ENCODE assay signal across 9 cellular contexts in the genomic region with DNA sequence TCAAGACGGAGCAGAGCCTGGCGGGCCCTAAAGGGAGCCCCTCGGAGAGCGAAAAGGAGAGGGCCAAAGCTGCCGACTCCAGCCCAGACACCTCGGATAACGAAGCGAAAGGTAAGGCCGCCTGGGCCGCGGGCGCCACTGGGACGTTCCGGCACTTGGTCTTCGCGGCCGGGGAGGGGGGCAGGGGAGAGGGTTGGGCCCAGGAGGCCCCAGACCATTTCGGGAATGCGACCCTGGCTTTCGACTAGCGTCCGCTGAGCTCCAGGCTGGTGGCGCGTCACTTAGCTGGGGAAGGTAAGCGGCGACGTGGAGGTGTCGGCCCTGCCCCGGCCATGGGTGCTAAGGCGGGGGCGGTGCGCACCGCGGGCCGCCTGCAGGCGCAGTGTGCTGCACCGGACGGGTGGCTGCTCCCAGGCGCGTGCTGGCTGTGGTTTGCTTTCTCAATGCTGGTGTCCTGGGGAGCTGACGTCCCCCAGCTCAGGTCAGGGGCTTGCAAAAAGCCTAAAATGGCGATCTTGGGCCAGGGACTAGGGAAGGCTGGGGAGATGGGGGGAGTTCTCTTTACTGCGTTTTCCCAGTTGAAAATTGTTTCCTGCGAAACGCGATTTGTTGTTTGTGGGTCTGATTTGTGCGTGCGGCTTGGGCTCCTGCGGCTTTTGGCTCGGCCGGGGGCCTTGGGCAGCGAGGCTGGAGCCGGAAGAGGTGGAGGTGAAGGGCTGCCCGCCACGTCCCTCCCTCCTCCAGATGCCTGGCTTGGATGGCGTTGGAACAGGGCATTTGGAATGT. TPM values are rescaled to one million over a fixed set of nuclear protein-coding genes. Genes with fewer than 3 reads are reported as not detected.
DNase-seq lines count a peak whose midpoint lies in the region; ATAC-seq and TF ChIP-seq lines count a peak whose summit lies in the region.
"Had no signal": no experiment of that assay in that cellular context is flagged by ENCODE, and none has a peak within 500 bp of the region (broad histone marks: within the 10 kb centered on the region; RNA-seq: fewer than 3 reads in every experiment).

No MANE protein-coding gene starts in this region.

- intact Hi-C loops in activated CD4-positive, alpha-beta T cell treated with anti-CD3 and anti-CD28 coated beads for 36 hours (cut with DNase I, micrococcal nuclease), result loop anchor here (1.0 to 5.0 kb wide), 4 partner anchors 205 to 228 kb away; no protein-coding TSS in a partner anchor

- peaks cover 83% of the 10 kb centered on the region for H3K27me3 Mint-ChIP-seq in activated CD4-positive, alpha-beta T cell treated with anti-CD3 and anti-CD28 coated beads for 36 hours
- peaks cover 82 to 95% of the 10 kb centered on the region in 2 donors for H3K27me3 Mint-ChIP-seq in stimulated activated naive B cell treated with anti-CD40 and anti-IgM and Interleukin-4, amounts not matched to agents 10 μg/mL and 1 μg/mL and 100 μg/mL, for 72 hours

- H3K36me3 ChIP-seq in SK-N-SH (replicated peaks in 1 of 2; ENCODE audit: control insufficient read depth in 1 of 2, insufficient read depth in 2 of 2, low read length in 1 of 2) (no peaks in the 10 kb centered on the region), iPS-15b (ENCODE audit: control insufficient read depth, insufficient read depth, low read length) (no peaks in the 10 kb centered on the region)
- H3K36me3 ChIP-seq: heart left ventricle had no signal

- POLR2A ChIA-PET in activated CD4-positive, alpha-beta T cell treated with anti-CD3 and anti-CD28 coated beads for 36 hours (lab: Charles Lee), result interaction anchor here (0.6 kb wide), 1 partner anchor 75 kb away, joined by 3 read pairs; no protein-coding TSS in a partner anchor
- POLR2A ChIA-PET in SK-N-SH (lab: Yijun Ruan, JAX), result interaction anchor here (1.1 kb wide), 1 partner anchor 230 kb away, joined by 3 read pairs; no protein-coding TSS in a partner anchor

- H3K4me1 ChIP-seq in SK-N-SH (ENCODE audit: control insufficient read depth in 1 of 2, insufficient read depth in 2 of 2, low read depth in 1 of 2, low read length in 1 of 2), result peaks cover 0 to 12% of the 10 kb centered on the region in 2 experiments; a peak in 1 of 4 replicates
- H3K4me1 ChIP-seq in iPS-15b (ENCODE audit: control insufficient read depth, insufficient read depth, low read length), result no peaks in the 10 kb centered on the region

- H4K20me1 ChIP-seq in SK-N-SH (ENCODE audit: insufficient read depth), result no peaks in the 10 kb centered on the region

- no peak overlapping the region for H2AFZ ChIP-seq in SK-N-SH (ENCODE audit: low read depth)

- peaks cover 3% of the 10 kb centered on the region for H3F3A ChIP-seq in SK-N-SH (replicated peaks; ENCODE audit: insufficient read depth)

- H3K9me3 ChIP-seq in SK-N-SH (no peaks in the 10 kb centered on the region), iPS-15b (ENCODE audit: control insufficient read depth, insufficient read depth, low read length) (no peaks in the 10 kb centered on the region)
- H3K9me3 ChIP-seq: heart left ventricle had no signal

- no peak overlapping the region for H3K9ac ChIP-seq in SK-N-SH
- no peak overlapping the region for H3K9ac ChIP-seq in iPS-15b (ENCODE audit: low read depth, low read length)

- TF ChIP-seq CTCF in SK-N-SH (IDR thresholded peaks at IDR 0.05), result no peak

- H3K9me3 Mint-ChIP-seq in activated CD4-positive, alpha-beta T cell treated with anti-CD3 and anti-CD28 coated beads for 36 hours (ENCODE audit: low read depth), result no peaks in the 10 kb centered on the region
- peaks cover 0 to 2% of the 10 kb centered on the region in 2 donors for H3K9me3 Mint-ChIP-seq in stimulated activated naive B cell treated with anti-CD40 and anti-IgM and Interleukin-4, amounts not matched to agents 10 μg/mL and 1 μg/mL and 100 μg/mL, for 72 hours

- H3K4me3 ChIP-seq in SK-N-SH (ENCODE audit: low read depth in 2 of 2, low read length in 1 of 2), result peak overlapping the region; percentile 12 to 41; a peak in 2 of 4 replicates
- H3K4me3 ChIP-seq in iPS-15b (ENCODE audit: low read depth, low read length), result peak overlapping the region; percentile 26

- H3K27me3 ChIP-seq in SK-N-SH (ENCODE audit: insufficient read depth) (peaks cover 95% of the 10 kb centered on the region), iPS-15b (ENCODE audit: control insufficient read depth, insufficient read depth, low read length) (peaks cover 96% of the 10 kb centered on the region)

- no peak for TF ChIP-seq RAD21 in SK-N-SH (IDR thresholded peaks at IDR 0.05; ENCODE audit: low read length)

- 24% methylated on average over 22 of the region's 56 CpGs for WGBS in SK-N-SH (ENCODE audit: low lambda C conversion rate)

- no peak overlapping the region for H3K27ac Mint-ChIP-seq in activated CD4-positive, alpha-beta T cell treated with anti-CD3 and anti-CD28 coated beads for 36 hours
- peak overlapping the region; percentile 93 for H3K27ac Mint-ChIP-seq in stimulated activated naive B cell treated with anti-CD40 and anti-IgM and Interleukin-4, amounts not matched to agents 10 μg/mL and 1 μg/mL and 100 μg/mL, for 72 hours

- peaks cover 33% of the 10 kb centered on the region for H3K4me1 Mint-ChIP-seq in activated CD4-positive, alpha-beta T cell treated with anti-CD3 and anti-CD28 coated beads for 36 hours
- H3K4me1 Mint-ChIP-seq in stimulated activated naive B cell treated with anti-CD40 and anti-IgM and Interleukin-4, amounts not matched to agents 10 μg/mL and 1 μg/mL and 100 μg/mL, for 72 hours, result peaks cover 26 to 51% of the 10 kb centered on the region in 2 donors

- no peaks in the 10 kb centered on the region for H3K9me2 ChIP-seq in SK-N-SH

- TF ChIP-seq EP300 in SK-N-SH (IDR thresholded peaks at IDR 0.05; ENCODE audit: borderline replicate concordance in 1 of 2, low read depth in 1 of 2, low read length in 1 of 2), result no peak

- CTCF ChIA-PET in activated CD4-positive, alpha-beta T cell treated with anti-CD3 and anti-CD28 coated beads for 36 hours (lab: Charles Lee), result interaction anchor here (0.6 to 5.6 kb wide), 22 partner anchors 9 to 229 kb away, joined by 3 to 37 read pairs (median 5); partner anchors contain the start of genes HOXC11, HOXC5, HOXC8 and HOXC9
- CTCF ChIA-PET in SK-N-SH (lab: Yijun Ruan, JAX), result interaction anchor here (0.8 to 12.8 kb wide), 31 partner anchors 14 to 405 kb away, joined by 3 to 194 read pairs (median 6); partner anchors contain the start of genes HOTAIR, HOXC11, HOXC12 and HOXC5

- no peak for ATAC-seq in activated CD4-positive, alpha-beta T cell treated with anti-CD3 and anti-CD28 coated beads for 36 hours
- ATAC-seq in stimulated activated naive B cell treated with anti-CD40 and anti-IgM and Interleukin-4, amounts not matched to agents 10 μg/mL and 1 μg/mL and 100 μg/mL, for 72 hours (replicated peaks), result no peak
- no peak for ATAC-seq in HG03442 (IDR thresholded peaks at IDR 0.05; ENCODE audit: unreplicated experiment)
- ATAC-seq in GM19397 (IDR thresholded peaks at IDR 0.05; ENCODE audit: unreplicated experiment), result no peak

- no peaks in the 10 kb centered on the region for H3K36me3 Mint-ChIP-seq in activated CD4-positive, alpha-beta T cell treated with anti-CD3 and anti-CD28 coated beads for 36 hours (ENCODE audit: low read depth)
- peaks cover 5 to 11% of the 10 kb centered on the region in 2 donors for H3K36me3 Mint-ChIP-seq in stimulated activated naive B cell treated with anti-CD40 and anti-IgM and Interleukin-4, amounts not matched to agents 10 μg/mL and 1 μg/mL and 100 μg/mL, for 72 hours

- no peak overlapping the region for H3K27ac ChIP-seq in SK-N-SH (ENCODE audit: low read depth in 2 of 2, low read length in 1 of 2)
- H3K27ac ChIP-seq: heart left ventricle had no signal

- peak; percentile 53 for DNase-seq in activated CD4-positive, alpha-beta T cell treated with anti-CD3 and anti-CD28 coated beads for 36 hours
- DNase-seq in activated CD4-positive, alpha-beta T cell treated with anti-CD3 and anti-CD28 coated beads for 48 hours, result no peak
- DNase-seq in SK-N-SH, result peak; percentile 56
- DNase-seq in stimulated activated naive B cell treated with anti-CD40 and anti-IgM and Interleukin-4, amounts not matched to agents 10 μg/mL and 1 μg/mL and 100 μg/mL, for 72 hours, result no peak
- DNase-seq in NCI-H1436 treated with DMSO at 0.1 percent for 48 hours (lab: John Stamatoyannopoulos, UW), result no peak

- H3K4me3 Mint-ChIP-seq in activated CD4-positive, alpha-beta T cell treated with anti-CD3 and anti-CD28 coated beads for 36 hours, result no peak overlapping the region
- peak overlapping the region; percentile 53 to 68 for H3K4me3 Mint-ChIP-seq in stimulated activated naive B cell treated with anti-CD40 and anti-IgM and Interleukin-4, amounts not matched to agents 10 μg/mL and 1 μg/mL and 100 μg/mL, for 72 hours

- H3K4me2 ChIP-seq in SK-N-SH, result peak overlapping the region; percentile 95

- no peaks in the 10 kb centered on the region for H3K79me2 ChIP-seq in SK-N-SH (ENCODE audit: insufficient read depth)

TF ChIP-seq in SK-N-SH, 30 proteins besides CTCF, POLR2A, EP300 and RAD21:
- TF ChIP-seq FOXJ3 (CRISPR knock-in tag; IDR thresholded peaks at IDR 0.05) (no peak), EZH2phosphoT487 (IDR thresholded peaks at IDR 0.05; ENCODE audit: borderline replicate concordance, low read depth) (0 out of 2 replicates have a peak, but pooled peaks have one; percentile 26)

RNA-seq across cellular contexts. Expression of gene HOXC10, which starts 1.1 kb away (rescaled TPM):
- not detected for total RNA-seq in activated CD4-positive, alpha-beta T cell treated with anti-CD3 and anti-CD28 coated beads for 36 hours
- 0.03 and 0.08 TPM in 2 replicates for polyA plus RNA-seq in SK-N-SH (2012; rRNA removed)
- polyA plus RNA-seq in SK-N-SH (2012; cell fraction: cytosol; rRNA removed), result 0.04 TPM in 2 replicates
- not detected in 2 replicates for polyA plus RNA-seq in SK-N-SH (2012; cell fraction: nucleus; rRNA removed)
- total RNA-seq: heart left ventricle had no signal
- polyA plus RNA-seq: heart left ventricle had no signal

RNA-seq across cellular contexts. Expression of gene HOTAIR, which starts 11.3 kb away (rescaled TPM):
- total RNA-seq in activated CD4-positive, alpha-beta T cell treated with anti-CD3 and anti-CD28 coated beads for 36 hours, result not detected
- not detected in 2 replicates for polyA plus RNA-seq in SK-N-SH (2012; rRNA removed)
- 0.01 TPM in 2 replicates for polyA plus RNA-seq in SK-N-SH (2012; cell fraction: cytosol; rRNA removed)
- polyA plus RNA-seq in SK-N-SH (2012; cell fraction: nucleus; rRNA removed), result not detected in 2 replicates
- total RNA-seq: heart left ventricle had no signal
- polyA plus RNA-seq: heart left ventricle had no signal

RNA-seq across cellular contexts. Expression of gene HOXC11, which starts 13.2 kb away (rescaled TPM):
- not detected for total RNA-seq in activated CD4-positive, alpha-beta T cell treated with anti-CD3 and anti-CD28 coated beads for 36 hours
- polyA plus RNA-seq in SK-N-SH (2012; rRNA removed), result not detected in 2 replicates
- not detected in 2 replicates for polyA plus RNA-seq in SK-N-SH (2012; cell fraction: cytosol; rRNA removed)
- polyA plus RNA-seq in SK-N-SH (2012; cell fraction: nucleus; rRNA removed), result not detected in 2 replicates
- total RNA-seq: heart left ventricle had no signal
- polyA plus RNA-seq: heart left ventricle had no signal

RNA-seq across cellular contexts. Expression of gene HOXC9, which starts 13.9 kb away (rescaled TPM):
- not detected for total RNA-seq in activated CD4-positive, alpha-beta T cell treated with anti-CD3 and anti-CD28 coated beads for 36 hours
- polyA plus RNA-seq in SK-N-SH (2012; rRNA removed), result 1.2 and 1.9 TPM in 2 replicates
- polyA plus RNA-seq in SK-N-SH (2012; cell fraction: cytosol; rRNA removed), result 1.8 and 2.4 TPM in 2 replicates
- 1.0 and 1.1 TPM in 2 replicates for polyA plus RNA-seq in SK-N-SH (2012; cell fraction: nucleus; rRNA removed)
- total RNA-seq: heart left ventricle had no signal
- polyA plus RNA-seq: heart left ventricle had no signal

RNA-seq across cellular contexts. Expression of gene HOXC8, which starts 22.7 kb away (rescaled TPM):
- not detected for total RNA-seq in activated CD4-positive, alpha-beta T cell treated with anti-CD3 and anti-CD28 coated beads for 36 hours
- polyA plus RNA-seq in SK-N-SH (2012; rRNA removed), result 1.7 and 1.8 TPM in 2 replicates
- polyA plus RNA-seq in SK-N-SH (2012; cell fraction: cytosol; rRNA removed), result 1.8 and 2.0 TPM in 2 replicates
- 0.53 and 0.75 TPM in 2 replicates for polyA plus RNA-seq in SK-N-SH (2012; cell fraction: nucleus; rRNA removed)
- total RNA-seq: heart left ventricle had no signal
- polyA plus RNA-seq: heart left ventricle had no signal

Comparison
In these comparisons a context has a peak if more than half of its experiments do, and no peak if none do; other contexts are left out.
1. DNase-seq: peak in activated CD4-positive, alpha-beta T cell treated with anti-CD3 and anti-CD28 coated beads for 36 hours (single experiment) and SK-N-SH (single experiment); none in activated CD4-positive, alpha-beta T cell treated with anti-CD3 and anti-CD28 coated beads for 48 hours (single experiment), stimulated activated naive B cell treated with anti-CD40 and anti-IgM and Interleukin-4, amounts not matched to agents 10 μg/mL and 1 μg/mL and 100 μg/mL, for 72 hours (single experiment) and NCI-H1436 treated with DMSO at 0.1 percent for 48 hours (single experiment).